In genomic region chr1:54359393-54360162, GRCh38 we compare ENCODE assay signal across 10 cellular contexts. TPM values are rescaled to one million over a fixed set of nuclear protein-coding genes. Genes with fewer than 3 reads are reported as not detected.
DNase-seq lines count a peak whose midpoint lies in the region; ATAC-seq and TF ChIP-seq lines count a peak whose summit lies in the region.
"Had no signal": no experiment of that assay in that cellular context is flagged by ENCODE, and none has a peak within 500 bp of the region (broad histone marks: within the 10 kb centered on the region; RNA-seq: fewer than 3 reads in every experiment).

No MANE protein-coding gene starts in this region.

- H3K9me3 Mint-ChIP-seq in activated T-cell treated with anti-CD3 and anti-CD28 coated beads, Interleukin-2, amount 50 U/mL, for 24 hours, result no peaks in the 10 kb centered on the region
- H3K9me3 Mint-ChIP-seq in glutamatergic neuron (ENCODE audit: unreplicated experiment), result peaks cover 54% of the 10 kb centered on the region
- no peaks in the 10 kb centered on the region for H3K9me3 Mint-ChIP-seq in stimulated activated effector memory CD8-positive, alpha-beta T cell treated with anti-CD3 and anti-CD28 coated beads, Interleukin-12 subunit alpha, Interleukin-12 subunit beta, amount 100 ng/mL, for 72 hours

- H3K36me3 ChIP-seq in WERI-Rb-1, result peaks cover 65% of the 10 kb centered on the region

- no peak overlapping the region for H3K4me3 ChIP-seq in WERI-Rb-1 (ENCODE audit: low read depth, low read length)

- TF ChIP-seq CTCF in WERI-Rb-1 (IDR thresholded peaks at IDR 0.05; ENCODE audit: low read depth, low read length), result no peak
- TF ChIP-seq CTCF in glutamatergic neuron (IDR thresholded peaks at IDR 0.05; ENCODE audit: partially characterized antibody, unreplicated experiment), result no peak
- TF ChIP-seq CTCF in GM10248 (IDR thresholded peaks at IDR 0.05; ENCODE audit: control extremely low read depth, extremely low read depth, low read depth, missing control alignments), result no peak

- no peak overlapping the region for H3K4me3 Mint-ChIP-seq in activated T-cell treated with anti-CD3 and anti-CD28 coated beads, Interleukin-2, amount 50 U/mL, for 24 hours
- peak overlapping the region; percentile 60 for H3K4me3 Mint-ChIP-seq in glutamatergic neuron (ENCODE audit: unreplicated experiment)
- H3K4me3 Mint-ChIP-seq in stimulated activated effector memory CD8-positive, alpha-beta T cell treated with anti-CD3 and anti-CD28 coated beads, Interleukin-12 subunit alpha, Interleukin-12 subunit beta, amount 100 ng/mL, for 72 hours, result no peak overlapping the region

- ATAC-seq in stimulated activated effector memory CD8-positive, alpha-beta T cell treated with anti-CD3 and anti-CD28 coated beads, Interleukin-12 subunit alpha, Interleukin-12 subunit beta, amount 100 ng/mL, for 72 hours, result peak; percentile 85

- no peaks in the 10 kb centered on the region for H3K9me3 ChIP-seq in WERI-Rb-1 (ENCODE audit: severe bottlenecking)

- CTCF ChIA-PET in GM10248 (lab: Yijun Ruan, JAX), result interaction anchor here (2.5 kb wide), 1 partner anchor 10 kb away, joined by 7 read pairs; no protein-coding TSS in a partner anchor

- no peaks in the 10 kb centered on the region for H3K27me3 ChIP-seq in WERI-Rb-1 (ENCODE audit: insufficient read depth, low read depth, severe bottlenecking)

- POLR2A ChIA-PET in GM10248 (lab: Yijun Ruan, JAX), result no interaction called here

- peak overlapping the region; percentile 73 for H3K27ac Mint-ChIP-seq in activated T-cell treated with anti-CD3 and anti-CD28 coated beads, Interleukin-2, amount 50 U/mL, for 24 hours
- H3K27ac Mint-ChIP-seq in glutamatergic neuron (ENCODE audit: unreplicated experiment), result peak overlapping the region; percentile 99
- peak overlapping the region; percentile 68 for H3K27ac Mint-ChIP-seq in stimulated activated effector memory CD8-positive, alpha-beta T cell treated with anti-CD3 and anti-CD28 coated beads, Interleukin-12 subunit alpha, Interleukin-12 subunit beta, amount 100 ng/mL, for 72 hours

- peaks cover 13% of the 10 kb centered on the region for H3K36me3 Mint-ChIP-seq in activated T-cell treated with anti-CD3 and anti-CD28 coated beads, Interleukin-2, amount 50 U/mL, for 24 hours (ENCODE audit: low read depth)
- H3K36me3 Mint-ChIP-seq in glutamatergic neuron (ENCODE audit: unreplicated experiment), result peaks cover under 1% of the 10 kb centered on the region
- H3K36me3 Mint-ChIP-seq in stimulated activated effector memory CD8-positive, alpha-beta T cell treated with anti-CD3 and anti-CD28 coated beads, Interleukin-12 subunit alpha, Interleukin-12 subunit beta, amount 100 ng/mL, for 72 hours, result peaks cover 13% of the 10 kb centered on the region

- peaks cover 96% of the 10 kb centered on the region for H3K4me1 Mint-ChIP-seq in activated T-cell treated with anti-CD3 and anti-CD28 coated beads, Interleukin-2, amount 50 U/mL, for 24 hours (ENCODE audit: low read depth)
- H3K4me1 Mint-ChIP-seq in glutamatergic neuron (ENCODE audit: low read depth, unreplicated experiment), result peaks cover 86% of the 10 kb centered on the region
- peaks cover 84% of the 10 kb centered on the region for H3K4me1 Mint-ChIP-seq in stimulated activated effector memory CD8-positive, alpha-beta T cell treated with anti-CD3 and anti-CD28 coated beads, Interleukin-12 subunit alpha, Interleukin-12 subunit beta, amount 100 ng/mL, for 72 hours

- H3K27me3 Mint-ChIP-seq in activated T-cell treated with anti-CD3 and anti-CD28 coated beads, Interleukin-2, amount 50 U/mL, for 24 hours, result no peaks in the 10 kb centered on the region
- peaks cover 45% of the 10 kb centered on the region for H3K27me3 Mint-ChIP-seq in glutamatergic neuron (ENCODE audit: unreplicated experiment)

- H3K27ac ChIP-seq in WERI-Rb-1, result peak overlapping the region; percentile 93

- no peak for DNase-seq in activated T-cell treated with anti-CD3 and anti-CD28 coated beads, Interleukin-2, amount 50 U/mL, for 24 hours
- DNase-seq in activated T-cell treated with anti-CD3 and anti-CD28 coated beads, Interleukin-2, amount 50 U/mL, for 1 hour, result no peak
- no peak for DNase-seq in WERI-Rb-1
- no peak for DNase-seq in glutamatergic neuron
- DNase-seq in stimulated activated effector memory CD8-positive, alpha-beta T cell treated with anti-CD3 and anti-CD28 coated beads, Interleukin-12 subunit alpha, Interleukin-12 subunit beta, amount 100 ng/mL, for 72 hours (ENCODE audit: low spot score in 2 of 2), result no peak
- no peak for DNase-seq in GM10248 (ENCODE audit: extremely low spot score)
- no peak for DNase-seq in NCI-H2081 treated with DMSO at 0.1 percent for 48 hours (lab: John Stamatoyannopoulos, UW)
- DNase-seq in activated gamma-delta T cell (lab: John Stamatoyannopoulos, UW), result no peak
- DNase-seq: DMS79, NCI-H69 had no signal

RNA-seq across cellular contexts. Expression of gene SSBP3, which starts 46.6 kb away (rescaled TPM):
- 608 TPM for total RNA-seq in glutamatergic neuron (ENCODE audit: unreplicated experiment)
